ENCODE assay signal across 1 cellular context in the genomic region with DNA sequence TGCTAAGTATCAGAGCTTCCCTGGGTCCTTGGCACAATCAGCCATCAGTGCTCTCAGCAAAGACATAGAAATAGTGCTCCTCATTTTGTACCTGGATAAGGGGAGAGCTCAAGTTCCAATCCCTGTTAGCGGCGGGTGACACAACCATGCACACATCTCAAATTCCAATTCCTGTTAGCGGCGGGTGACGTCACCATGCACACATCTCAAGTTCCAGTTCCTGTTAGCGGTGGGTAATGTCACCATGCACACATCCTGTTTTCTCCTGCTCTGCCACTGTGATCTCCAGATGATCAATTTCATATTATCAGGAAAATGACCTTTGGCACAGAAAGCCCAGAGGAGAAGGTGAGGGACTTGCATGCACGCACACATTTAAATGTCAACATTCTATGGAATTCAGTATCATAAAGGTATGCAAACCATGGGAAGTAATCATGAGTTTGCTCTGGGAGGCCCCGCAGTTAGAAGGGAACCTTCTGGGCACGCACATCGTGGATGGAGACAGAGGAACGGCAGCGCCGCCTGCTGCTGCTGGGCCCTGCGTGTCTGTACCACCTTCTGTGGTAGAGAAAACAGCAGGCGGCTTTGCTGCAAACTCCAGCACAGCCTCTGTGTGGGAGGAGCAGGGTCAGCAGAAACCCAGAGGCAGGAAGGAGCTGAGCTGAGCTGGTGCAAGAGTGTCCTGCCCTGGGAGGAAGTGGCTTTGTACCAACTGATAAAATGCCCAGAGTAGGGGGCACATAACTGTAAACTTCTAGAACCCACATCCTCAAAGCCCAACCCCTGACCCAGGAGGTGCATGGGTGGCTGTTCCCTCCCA.
TF ChIP-seq lines count a peak whose summit lies in the region.

No MANE protein-coding gene starts in this region.

TF ChIP-seq in HEK293, 187 proteins besides CTCF, POLR2A, EP300 and RAD21 (continued from another document and continues in another):
- TF ChIP-seq, protein P1, sequence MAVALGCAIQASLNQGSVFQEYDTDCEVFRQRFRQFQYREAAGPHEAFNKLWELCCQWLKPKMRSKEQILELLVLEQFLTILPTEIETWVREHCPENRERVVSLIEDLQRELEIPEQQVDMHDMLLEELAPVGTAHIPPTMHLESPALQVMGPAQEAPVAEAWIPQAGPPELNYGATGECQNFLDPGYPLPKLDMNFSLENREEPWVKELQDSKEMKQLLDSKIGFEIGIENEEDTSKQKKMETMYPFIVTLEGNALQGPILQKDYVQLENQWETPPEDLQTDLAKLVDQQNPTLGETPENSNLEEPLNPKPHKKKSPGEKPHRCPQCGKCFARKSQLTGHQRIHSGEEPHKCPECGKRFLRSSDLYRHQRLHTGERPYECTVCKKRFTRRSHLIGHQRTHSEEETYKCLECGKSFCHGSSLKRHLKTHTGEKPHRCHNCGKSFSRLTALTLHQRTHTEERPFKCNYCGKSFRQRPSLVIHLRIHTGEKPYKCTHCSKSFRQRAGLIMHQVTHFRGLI (tag by site-specific recombination; IDR thresholded peaks at IDR 0.05): no peak
- no peak for TF ChIP-seq WT1 (tag by site-specific recombination; IDR thresholded peaks at IDR 0.05)
- no peak for TF ChIP-seq KLF8 (tag by site-specific recombination; IDR thresholded peaks at IDR 0.05)
- TF ChIP-seq, protein P2, sequence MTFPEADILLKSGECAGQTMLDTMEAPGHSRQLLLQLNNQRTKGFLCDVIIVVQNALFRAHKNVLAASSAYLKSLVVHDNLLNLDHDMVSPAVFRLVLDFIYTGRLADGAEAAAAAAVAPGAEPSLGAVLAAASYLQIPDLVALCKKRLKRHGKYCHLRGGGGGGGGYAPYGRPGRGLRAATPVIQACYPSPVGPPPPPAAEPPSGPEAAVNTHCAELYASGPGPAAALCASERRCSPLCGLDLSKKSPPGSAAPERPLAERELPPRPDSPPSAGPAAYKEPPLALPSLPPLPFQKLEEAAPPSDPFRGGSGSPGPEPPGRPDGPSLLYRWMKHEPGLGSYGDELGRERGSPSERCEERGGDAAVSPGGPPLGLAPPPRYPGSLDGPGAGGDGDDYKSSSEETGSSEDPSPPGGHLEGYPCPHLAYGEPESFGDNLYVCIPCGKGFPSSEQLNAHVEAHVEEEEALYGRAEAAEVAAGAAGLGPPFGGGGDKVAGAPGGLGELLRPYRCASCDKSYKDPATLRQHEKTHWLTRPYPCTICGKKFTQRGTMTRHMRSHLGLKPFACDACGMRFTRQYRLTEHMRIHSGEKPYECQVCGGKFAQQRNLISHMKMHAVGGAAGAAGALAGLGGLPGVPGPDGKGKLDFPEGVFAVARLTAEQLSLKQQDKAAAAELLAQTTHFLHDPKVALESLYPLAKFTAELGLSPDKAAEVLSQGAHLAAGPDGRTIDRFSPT (tag by site-specific recombination; IDR thresholded peaks at IDR 0.05): peak; percentile 60; the same call in 1 of the 2 replicates
- TF ChIP-seq ZNF670 (tag by site-specific recombination; IDR thresholded peaks at IDR 0.05; ENCODE audit: low read depth): no peak
- TF ChIP-seq ZNF558 (tag by site-specific recombination; IDR thresholded peaks at IDR 0.05): peak; percentile 45; the same call in 1 of the 2 replicates
- no peak for TF ChIP-seq ZNF521 (tag by site-specific recombination; IDR thresholded peaks at IDR 0.05)
- TF ChIP-seq ZNF391 (tag by site-specific recombination; IDR thresholded peaks at IDR 0.05; ENCODE audit: borderline replicate concordance, low read depth): no peak
- TF ChIP-seq ZBTB1 (tag by site-specific recombination; IDR thresholded peaks at IDR 0.05): 0 out of 2 replicates have a peak, but pooled peaks have one; percentile 15
- no peak for TF ChIP-seq ZNF791 (tag by site-specific recombination; IDR thresholded peaks at IDR 0.05)
- TF ChIP-seq ZSCAN16 (tag by site-specific recombination; IDR thresholded peaks at IDR 0.05): no peak
- TF ChIP-seq ZBTB20 (tag by site-specific recombination; IDR thresholded peaks at IDR 0.05): peak; percentile 53; the same call in 1 of the 2 replicates
- TF ChIP-seq ZFP69B (tag by site-specific recombination; IDR thresholded peaks at IDR 0.05): no peak
- TF ChIP-seq ZSCAN30 (tag by site-specific recombination; IDR thresholded peaks at IDR 0.05): peak; percentile 73
- TF ChIP-seq ZIC2 (tag by site-specific recombination; IDR thresholded peaks at IDR 0.05): peak; percentile 83
- no peak for TF ChIP-seq GLI2 (tag by site-specific recombination; IDR thresholded peaks at IDR 0.05; ENCODE audit: borderline replicate concordance, low read depth)
- TF ChIP-seq, protein P3, sequence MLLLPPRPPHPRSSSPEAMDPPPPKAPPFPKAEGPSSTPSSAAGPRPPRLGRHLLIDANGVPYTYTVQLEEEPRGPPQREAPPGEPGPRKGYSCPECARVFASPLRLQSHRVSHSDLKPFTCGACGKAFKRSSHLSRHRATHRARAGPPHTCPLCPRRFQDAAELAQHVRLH (tag by site-specific recombination; IDR thresholded peaks at IDR 0.05): 0 out of 2 replicates have a peak, but pooled peaks have one; percentile 51
- TF ChIP-seq, protein P4, sequence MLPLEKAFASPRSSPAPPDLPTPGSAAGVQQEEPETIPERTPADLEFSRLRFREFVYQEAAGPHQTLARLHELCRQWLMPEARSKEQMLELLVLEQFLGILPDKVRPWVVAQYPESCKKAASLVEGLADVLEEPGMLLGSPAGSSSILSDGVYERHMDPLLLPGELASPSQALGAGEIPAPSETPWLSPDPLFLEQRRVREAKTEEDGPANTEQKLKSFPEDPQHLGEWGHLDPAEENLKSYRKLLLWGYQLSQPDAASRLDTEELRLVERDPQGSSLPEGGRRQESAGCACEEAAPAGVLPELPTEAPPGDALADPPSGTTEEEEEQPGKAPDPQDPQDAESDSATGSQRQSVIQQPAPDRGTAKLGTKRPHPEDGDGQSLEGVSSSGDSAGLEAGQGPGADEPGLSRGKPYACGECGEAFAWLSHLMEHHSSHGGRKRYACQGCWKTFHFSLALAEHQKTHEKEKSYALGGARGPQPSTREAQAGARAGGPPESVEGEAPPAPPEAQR (tag by site-specific recombination; IDR thresholded peaks at IDR 0.05): 0 out of 2 replicates have a peak, but pooled peaks have one; percentile 46
- TF ChIP-seq ZNF701 (tag by site-specific recombination; IDR thresholded peaks at IDR 0.05): no peak
- TF ChIP-seq ZNF660 (tag by site-specific recombination; IDR thresholded peaks at IDR 0.05): no peak
- TF ChIP-seq ZNF529 (tag by site-specific recombination; IDR thresholded peaks at IDR 0.05; ENCODE audit: insufficient replicate concordance): no peak
- no peak for TF ChIP-seq ZNF561 (tag by site-specific recombination; IDR thresholded peaks at IDR 0.05; ENCODE audit: borderline replicate concordance)
- no peak for TF ChIP-seq YY1 (tag by site-specific recombination; IDR thresholded peaks at IDR 0.05)
- no peak for TF ChIP-seq ZNF843 (tag by site-specific recombination; IDR thresholded peaks at IDR 0.05)
- no peak for TF ChIP-seq ZNF37A (tag by site-specific recombination; IDR thresholded peaks at IDR 0.05)
- TF ChIP-seq TCF7L2 (IDR thresholded peaks at IDR 0.05; ENCODE audit: borderline replicate concordance, low read depth, low read length): no peak
- TF ChIP-seq ZNF777 (tag by site-specific recombination; IDR thresholded peaks at IDR 0.05; ENCODE audit: borderline replicate concordance): no peak
- TF ChIP-seq, protein P5, sequence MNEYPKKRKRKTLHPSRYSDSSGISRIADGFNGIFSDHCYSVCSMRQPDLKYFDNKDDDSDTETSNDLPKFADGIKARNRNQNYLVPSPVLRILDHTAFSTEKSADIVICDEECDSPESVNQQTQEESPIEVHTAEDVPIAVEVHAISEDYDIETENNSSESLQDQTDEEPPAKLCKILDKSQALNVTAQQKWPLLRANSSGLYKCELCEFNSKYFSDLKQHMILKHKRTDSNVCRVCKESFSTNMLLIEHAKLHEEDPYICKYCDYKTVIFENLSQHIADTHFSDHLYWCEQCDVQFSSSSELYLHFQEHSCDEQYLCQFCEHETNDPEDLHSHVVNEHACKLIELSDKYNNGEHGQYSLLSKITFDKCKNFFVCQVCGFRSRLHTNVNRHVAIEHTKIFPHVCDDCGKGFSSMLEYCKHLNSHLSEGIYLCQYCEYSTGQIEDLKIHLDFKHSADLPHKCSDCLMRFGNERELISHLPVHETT (tag by site-specific recombination; IDR thresholded peaks at IDR 0.05): no peak
- TF ChIP-seq BCL11A (tag by site-specific recombination; IDR thresholded peaks at IDR 0.05; ENCODE audit: low read depth): no peak
- TF ChIP-seq ZNF311 (tag by site-specific recombination; IDR thresholded peaks at IDR 0.05; ENCODE audit: borderline replicate concordance): no peak
- TF ChIP-seq, protein P6, sequence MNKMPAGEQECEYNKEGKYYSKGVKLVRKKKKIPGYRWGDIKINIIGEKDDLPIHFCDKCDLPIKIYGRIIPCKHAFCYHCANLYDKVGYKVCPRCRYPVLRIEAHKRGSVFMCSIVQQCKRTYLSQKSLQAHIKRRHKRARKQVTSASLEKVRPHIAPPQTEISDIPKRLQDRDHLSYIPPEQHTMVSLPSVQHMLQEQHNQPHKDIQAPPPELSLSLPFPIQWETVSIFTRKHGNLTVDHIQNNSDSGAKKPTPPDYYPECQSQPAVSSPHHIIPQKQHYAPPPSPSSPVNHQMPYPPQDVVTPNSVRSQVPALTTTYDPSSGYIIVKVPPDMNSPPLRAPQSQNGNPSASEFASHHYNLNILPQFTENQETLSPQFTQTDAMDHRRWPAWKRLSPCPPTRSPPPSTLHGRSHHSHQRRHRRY (tag by site-specific recombination; IDR thresholded peaks at IDR 0.05): no peak
- TF ChIP-seq ZNF324 (tag by site-specific recombination; IDR thresholded peaks at IDR 0.05): 0 out of 2 replicates have a peak, but pooled peaks have one; percentile 44
- no peak for TF ChIP-seq ZNF248 (tag by site-specific recombination; IDR thresholded peaks at IDR 0.05)
- no peak for TF ChIP-seq ZNF169 (tag by site-specific recombination; IDR thresholded peaks at IDR 0.05)
- peak; percentile 38; the same call in 1 of the 2 replicates for TF ChIP-seq EGR2 (tag by site-specific recombination; IDR thresholded peaks at IDR 0.05; ENCODE audit: low read depth)
- TF ChIP-seq ZNF549 (tag by site-specific recombination; IDR thresholded peaks at IDR 0.05): no peak
- no peak for TF ChIP-seq ZNF350 (tag by site-specific recombination; IDR thresholded peaks at IDR 0.05)
- TF ChIP-seq ZNF341 (tag by site-specific recombination; IDR thresholded peaks at IDR 0.05; ENCODE audit: low read depth): peak; percentile 91
- no peak for TF ChIP-seq ZNF132 (tag by site-specific recombination; IDR thresholded peaks at IDR 0.05; ENCODE audit: borderline replicate concordance)
- no peak for TF ChIP-seq ZNF548 (tag by site-specific recombination; IDR thresholded peaks at IDR 0.05)
- TF ChIP-seq ZNF214 (tag by site-specific recombination; IDR thresholded peaks at IDR 0.05; ENCODE audit: borderline replicate concordance): no peak
- TF ChIP-seq SP3 (tag by site-specific recombination; IDR thresholded peaks at IDR 0.05): no peak; the same call in 1 of the 2 replicates
- TF ChIP-seq, protein P7, sequence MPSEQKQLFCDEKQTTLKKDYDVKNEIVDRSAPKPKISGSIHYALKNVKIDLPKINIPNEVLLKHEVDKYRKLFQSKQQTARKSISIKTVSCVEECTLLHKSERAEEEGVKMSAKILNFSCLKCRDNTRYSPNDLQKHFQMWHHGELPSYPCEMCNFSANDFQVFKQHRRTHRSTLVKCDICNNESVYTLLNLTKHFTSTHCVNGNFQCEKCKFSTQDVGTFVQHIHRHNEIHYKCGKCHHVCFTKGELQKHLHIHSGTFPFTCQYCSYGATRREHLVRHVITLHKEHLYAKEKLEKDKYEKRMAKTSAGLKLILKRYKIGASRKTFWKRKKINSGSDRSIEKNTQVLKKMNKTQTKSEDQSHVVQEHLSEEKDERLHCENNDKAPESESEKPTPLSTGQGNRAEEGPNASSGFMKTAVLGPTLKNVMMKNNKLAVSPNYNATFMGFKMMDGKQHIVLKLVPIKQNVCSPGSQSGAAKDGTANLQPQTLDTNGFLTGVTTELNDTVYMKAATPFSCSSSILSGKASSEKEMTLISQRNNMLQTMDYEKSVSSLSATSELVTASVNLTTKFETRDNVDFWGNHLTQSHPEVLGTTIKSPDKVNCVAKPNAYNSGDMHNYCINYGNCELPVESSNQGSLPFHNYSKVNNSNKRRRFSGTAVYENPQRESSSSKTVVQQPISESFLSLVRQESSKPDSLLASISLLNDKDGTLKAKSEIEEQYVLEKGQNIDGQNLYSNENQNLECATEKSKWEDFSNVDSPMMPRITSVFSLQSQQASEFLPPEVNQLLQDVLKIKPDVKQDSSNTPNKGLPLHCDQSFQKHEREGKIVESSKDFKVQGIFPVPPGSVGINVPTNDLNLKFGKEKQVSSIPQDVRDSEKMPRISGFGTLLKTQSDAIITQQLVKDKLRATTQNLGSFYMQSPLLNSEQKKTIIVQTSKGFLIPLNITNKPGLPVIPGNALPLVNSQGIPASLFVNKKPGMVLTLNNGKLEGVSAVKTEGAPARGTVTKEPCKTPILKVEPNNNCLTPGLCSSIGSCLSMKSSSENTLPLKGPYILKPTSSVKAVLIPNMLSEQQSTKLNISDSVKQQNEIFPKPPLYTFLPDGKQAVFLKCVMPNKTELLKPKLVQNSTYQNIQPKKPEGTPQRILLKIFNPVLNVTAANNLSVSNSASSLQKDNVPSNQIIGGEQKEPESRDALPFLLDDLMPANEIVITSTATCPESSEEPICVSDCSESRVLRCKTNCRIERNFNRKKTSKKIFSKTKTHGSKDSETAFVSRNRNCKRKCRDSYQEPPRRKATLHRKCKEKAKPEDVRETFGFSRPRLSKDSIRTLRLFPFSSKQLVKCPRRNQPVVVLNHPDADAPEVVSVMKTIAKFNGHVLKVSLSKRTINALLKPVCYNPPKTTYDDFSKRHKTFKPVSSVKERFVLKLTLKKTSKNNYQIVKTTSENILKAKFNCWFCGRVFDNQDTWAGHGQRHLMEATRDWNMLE (tag by site-specific recombination; conservative IDR thresholded peaks at IDR 0.05; ENCODE audit: low read depth): peak; percentile 58
- TF ChIP-seq ZNF621 (tag by site-specific recombination; IDR thresholded peaks at IDR 0.05): no peak
- no peak for TF ChIP-seq ZFP41 (tag by site-specific recombination; IDR thresholded peaks at IDR 0.05; ENCODE audit: borderline replicate concordance)
- no peak for TF ChIP-seq ZNF23 (tag by site-specific recombination; IDR thresholded peaks at IDR 0.05; ENCODE audit: borderline replicate concordance)
- no peak for TF ChIP-seq ZFP3 (tag by site-specific recombination; IDR thresholded peaks at IDR 0.05; ENCODE audit: low read depth)
- no peak for TF ChIP-seq ZNF747 (tag by site-specific recombination; IDR thresholded peaks at IDR 0.05)
- TF ChIP-seq ZNF510 (tag by site-specific recombination; IDR thresholded peaks at IDR 0.05; ENCODE audit: insufficient replicate concordance): no peak
- TF ChIP-seq ZNF596 (tag by site-specific recombination; IDR thresholded peaks at IDR 0.05): no peak
- TF ChIP-seq SETDB1 (IDR thresholded peaks at IDR 0.05; ENCODE audit: insufficient read length, low read length): no peak
- TF ChIP-seq ZNF530 (tag by site-specific recombination; IDR thresholded peaks at IDR 0.05; ENCODE audit: low read depth): no peak
- no peak for TF ChIP-seq ZNF544 (tag by site-specific recombination; IDR thresholded peaks at IDR 0.05)
